13 cellular contexts compared by ENCODE assay signal in the genomic region with DNA sequence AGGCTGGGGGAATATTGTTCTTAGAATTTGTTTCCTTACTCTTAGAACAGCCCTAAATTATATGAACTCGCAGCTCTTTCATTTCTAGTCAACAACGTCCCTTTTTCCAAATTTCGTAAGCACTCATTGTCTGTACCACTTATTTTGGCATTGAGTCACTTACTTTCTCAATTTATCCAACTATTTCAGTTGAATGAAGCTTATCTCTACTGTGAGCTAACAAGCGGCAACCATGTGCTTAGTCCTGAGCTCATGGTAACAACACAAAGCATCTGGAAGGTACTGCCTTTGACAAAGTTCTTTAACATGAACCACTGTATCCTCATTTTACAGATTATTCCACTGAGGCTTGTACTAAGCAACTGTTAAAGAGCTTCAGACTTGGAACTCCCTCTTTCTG.
A peak's percentile ranks its signal among the peaks of the same experiment; 100 is the strongest.
DNase-seq lines count a peak whose midpoint lies in the region; ATAC-seq and TF ChIP-seq lines count a peak whose summit lies in the region.
"Had no signal": no experiment of that assay in that cellular context is flagged by ENCODE, and none has a peak within 500 bp of the region (broad histone marks: within the 10 kb centered on the region; RNA-seq: fewer than 3 reads in every experiment).

No MANE protein-coding gene starts in this region.

- H3K27ac Mint-ChIP-seq in T-helper 17 cell, result peak overlapping the region; percentile 4

- H3K4me3 ChIP-seq in neuronal stem cell (ENCODE audit: low read length in 2 of 2) (no peak overlapping the region), tibial artery (no peak overlapping the region)
- H3K4me3 ChIP-seq: body of pancreas, esophagus squamous epithelium, prostate gland, uterus had no signal

- no peaks in the 10 kb centered on the region for H3K79me1 ChIP-seq in neuronal stem cell (ENCODE audit: low read depth, low read length)

- H3K9me3 ChIP-seq in T-helper 17 cell (ENCODE audit: control insufficient read depth, low read length, poor library complexity, severe bottlenecking) (no peaks in the 10 kb centered on the region), neuronal stem cell (replicated peaks in 1 of 2; ENCODE audit: control insufficient read depth in 2 of 2, insufficient read depth in 1 of 2, low read depth in 1 of 2, low read length in 2 of 2) (no peaks in the 10 kb centered on the region), tibial artery (no peaks in the 10 kb centered on the region)
- H3K9me3 ChIP-seq: body of pancreas, esophagus squamous epithelium, prostate gland, uterus had no signal

- H3K4me1 ChIP-seq in neuronal stem cell (ENCODE audit: control insufficient read depth in 2 of 2, insufficient read depth in 1 of 2, low read depth in 1 of 2, low read length in 2 of 2) (peaks cover 4 to 13% of the 10 kb centered on the region in 2 donors), tibial artery (no peaks in the 10 kb centered on the region)
- H3K4me1 ChIP-seq: body of pancreas, prostate gland, uterus had no signal

- H2BK120ac ChIP-seq in neuronal stem cell (ENCODE audit: low read depth, low read length), result no peak overlapping the region

- H3K4ac ChIP-seq in neuronal stem cell (ENCODE audit: low read length), result no peak overlapping the region

- ATAC-seq in GM19035 (IDR thresholded peaks at IDR 0.05; ENCODE audit: unreplicated experiment), result peak; percentile 5
- peak; percentile 9 for ATAC-seq in HG03103 (IDR thresholded peaks at IDR 0.05; ENCODE audit: low read depth, unreplicated experiment)
- no peak for ATAC-seq in T-helper 17 cell
- ATAC-seq: body of pancreas had no signal

- H3K4me3 Mint-ChIP-seq in T-helper 17 cell, result no peak overlapping the region

- H3K36me3 Mint-ChIP-seq in T-helper 17 cell (ENCODE audit: low read depth), result peaks cover 2% of the 10 kb centered on the region

- no peak overlapping the region for H3K9ac ChIP-seq in neuronal stem cell (ENCODE audit: low read depth, low read length, poor library complexity)

- no peak overlapping the region for H3K18ac ChIP-seq in neuronal stem cell (ENCODE audit: low read length)

- DNase-seq in T-helper 17 cell (no peak), neuronal stem cell (ENCODE audit: low spot score) (no peak), mucosa of gallbladder (ENCODE audit: low spot score) (no peak), tibial artery (no peak), HT-29 (ENCODE audit: low spot score) (no peak)
- DNase-seq in NK-92 treated with Interleukin-12 subunit alpha and Interleukin-12 subunit beta, amount 100 ng/mL, for 24 hours (lab: John Stamatoyannopoulos, UW), result no peak
- DNase-seq: body of pancreas, DMS153, esophagus squamous epithelium, uterus had no signal

- no CpG with 5 or more reads among the region's 4 CpGs for WGBS in neuronal stem cell (ENCODE audit: extremely low coverage in 2 of 2, insufficient read length in 2 of 2, insufficient replicate concordance in 1 of 2), 2 donors

- H3K27me3 Mint-ChIP-seq in T-helper 17 cell, result no peaks in the 10 kb centered on the region

- peak overlapping the region; percentile 19 for H2AFZ ChIP-seq in neuronal stem cell (ENCODE audit: low read length)

- H3K23ac ChIP-seq in neuronal stem cell (ENCODE audit: low read depth, low read length, poor library complexity), result no peak overlapping the region

- H3K14ac ChIP-seq in neuronal stem cell (ENCODE audit: low read length), result no peak overlapping the region

- H2BK15ac ChIP-seq in neuronal stem cell (ENCODE audit: low read length), result no peak overlapping the region

- H3K27ac ChIP-seq in neuronal stem cell (replicated peaks; ENCODE audit: low read length) (no peak overlapping the region), tibial artery (no peak overlapping the region)
- H3K27ac ChIP-seq: body of pancreas, prostate gland, uterus had no signal

- H3K27me3 ChIP-seq in neuronal stem cell (ENCODE audit: control insufficient read depth in 3 of 3, insufficient read depth in 3 of 3, low read depth in 1 of 3, low read length in 3 of 3) (no peaks in the 10 kb centered on the region), tibial artery (no peaks in the 10 kb centered on the region)
- H3K27me3 ChIP-seq: body of pancreas, esophagus squamous epithelium, uterus had no signal

- intact Hi-C loops in tibial artery (cut with DNase I; ENCODE audit: low total_unique reads), result no loop called here

- peaks cover 1% of the 10 kb centered on the region for H3K4me1 Mint-ChIP-seq in T-helper 17 cell

- no peak overlapping the region for H2BK5ac ChIP-seq in neuronal stem cell (ENCODE audit: low read length)

- no peak overlapping the region for H2BK12ac ChIP-seq in neuronal stem cell (ENCODE audit: low read length)

- H2AK5ac ChIP-seq in neuronal stem cell (ENCODE audit: low read depth, low read length), result no peak overlapping the region

- H4K91ac ChIP-seq in neuronal stem cell (ENCODE audit: low read depth, low read length, poor library complexity), result no peak overlapping the region

- H3K36me3 ChIP-seq in neuronal stem cell (replicated peaks in 1 of 2; ENCODE audit: control insufficient read depth in 2 of 2, insufficient read depth in 2 of 2, low read length in 2 of 2) (no peaks in the 10 kb centered on the region), tibial artery (peaks cover 0 to 6% (median 0%) of the 10 kb centered on the region in 3 donors)
- H3K36me3 ChIP-seq: esophagus squamous epithelium, prostate gland, uterus had no signal

- no peak overlapping the region for H4K8ac ChIP-seq in neuronal stem cell (ENCODE audit: low read depth, low read length)

- no peak overlapping the region for H3K4me2 ChIP-seq in neuronal stem cell (ENCODE audit: insufficient read depth, low read length, poor library complexity, severe bottlenecking)

- TF ChIP-seq CTCF in tibial artery (IDR thresholded peaks at IDR 0.05), result no peak
